ENCODE assay signal across 1 cellular context in the genomic region with DNA sequence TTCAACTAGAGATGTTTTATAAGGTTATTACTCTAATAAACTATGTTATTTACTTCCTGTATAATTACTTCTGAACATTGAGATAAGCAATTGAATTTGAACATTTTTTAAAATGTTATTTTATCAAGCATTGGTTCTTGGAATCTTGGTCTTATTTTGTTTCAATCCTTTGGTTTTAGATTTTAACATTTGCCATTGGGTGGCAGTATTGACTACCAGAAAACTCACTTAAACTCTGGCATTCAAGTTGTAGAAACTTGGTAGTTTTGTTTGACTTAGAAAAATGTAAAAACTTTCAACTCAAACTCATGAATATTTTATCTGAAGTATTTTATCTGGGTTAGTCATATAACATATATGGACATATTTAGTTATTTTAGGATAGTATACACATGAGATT.
TF ChIP-seq lines count a peak whose summit lies in the region.

No MANE protein-coding gene starts in this region.

TF ChIP-seq in WTC11, 78 proteins besides CTCF, POLR2A, EP300 and RAD21 (continued from another document):
- TF ChIP-seq, protein P1, sequence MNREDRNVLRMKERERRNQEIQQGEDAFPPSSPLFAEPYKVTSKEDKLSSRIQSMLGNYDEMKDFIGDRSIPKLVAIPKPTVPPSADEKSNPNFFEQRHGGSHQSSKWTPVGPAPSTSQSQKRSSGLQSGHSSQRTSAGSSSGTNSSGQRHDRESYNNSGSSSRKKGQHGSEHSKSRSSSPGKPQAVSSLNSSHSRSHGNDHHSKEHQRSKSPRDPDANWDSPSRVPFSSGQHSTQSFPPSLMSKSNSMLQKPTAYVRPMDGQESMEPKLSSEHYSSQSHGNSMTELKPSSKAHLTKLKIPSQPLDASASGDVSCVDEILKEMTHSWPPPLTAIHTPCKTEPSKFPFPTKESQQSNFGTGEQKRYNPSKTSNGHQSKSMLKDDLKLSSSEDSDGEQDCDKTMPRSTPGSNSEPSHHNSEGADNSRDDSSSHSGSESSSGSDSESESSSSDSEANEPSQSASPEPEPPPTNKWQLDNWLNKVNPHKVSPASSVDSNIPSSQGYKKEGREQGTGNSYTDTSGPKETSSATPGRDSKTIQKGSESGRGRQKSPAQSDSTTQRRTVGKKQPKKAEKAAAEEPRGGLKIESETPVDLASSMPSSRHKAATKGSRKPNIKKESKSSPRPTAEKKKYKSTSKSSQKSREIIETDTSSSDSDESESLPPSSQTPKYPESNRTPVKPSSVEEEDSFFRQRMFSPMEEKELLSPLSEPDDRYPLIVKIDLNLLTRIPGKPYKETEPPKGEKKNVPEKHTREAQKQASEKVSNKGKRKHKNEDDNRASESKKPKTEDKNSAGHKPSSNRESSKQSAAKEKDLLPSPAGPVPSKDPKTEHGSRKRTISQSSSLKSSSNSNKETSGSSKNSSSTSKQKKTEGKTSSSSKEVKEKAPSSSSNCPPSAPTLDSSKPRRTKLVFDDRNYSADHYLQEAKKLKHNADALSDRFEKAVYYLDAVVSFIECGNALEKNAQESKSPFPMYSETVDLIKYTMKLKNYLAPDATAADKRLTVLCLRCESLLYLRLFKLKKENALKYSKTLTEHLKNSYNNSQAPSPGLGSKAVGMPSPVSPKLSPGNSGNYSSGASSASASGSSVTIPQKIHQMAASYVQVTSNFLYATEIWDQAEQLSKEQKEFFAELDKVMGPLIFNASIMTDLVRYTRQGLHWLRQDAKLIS (CRISPR knock-in tag; IDR thresholded peaks at IDR 0.05; ENCODE audit: borderline replicate concordance) = no peak
- TF ChIP-seq, protein P2, sequence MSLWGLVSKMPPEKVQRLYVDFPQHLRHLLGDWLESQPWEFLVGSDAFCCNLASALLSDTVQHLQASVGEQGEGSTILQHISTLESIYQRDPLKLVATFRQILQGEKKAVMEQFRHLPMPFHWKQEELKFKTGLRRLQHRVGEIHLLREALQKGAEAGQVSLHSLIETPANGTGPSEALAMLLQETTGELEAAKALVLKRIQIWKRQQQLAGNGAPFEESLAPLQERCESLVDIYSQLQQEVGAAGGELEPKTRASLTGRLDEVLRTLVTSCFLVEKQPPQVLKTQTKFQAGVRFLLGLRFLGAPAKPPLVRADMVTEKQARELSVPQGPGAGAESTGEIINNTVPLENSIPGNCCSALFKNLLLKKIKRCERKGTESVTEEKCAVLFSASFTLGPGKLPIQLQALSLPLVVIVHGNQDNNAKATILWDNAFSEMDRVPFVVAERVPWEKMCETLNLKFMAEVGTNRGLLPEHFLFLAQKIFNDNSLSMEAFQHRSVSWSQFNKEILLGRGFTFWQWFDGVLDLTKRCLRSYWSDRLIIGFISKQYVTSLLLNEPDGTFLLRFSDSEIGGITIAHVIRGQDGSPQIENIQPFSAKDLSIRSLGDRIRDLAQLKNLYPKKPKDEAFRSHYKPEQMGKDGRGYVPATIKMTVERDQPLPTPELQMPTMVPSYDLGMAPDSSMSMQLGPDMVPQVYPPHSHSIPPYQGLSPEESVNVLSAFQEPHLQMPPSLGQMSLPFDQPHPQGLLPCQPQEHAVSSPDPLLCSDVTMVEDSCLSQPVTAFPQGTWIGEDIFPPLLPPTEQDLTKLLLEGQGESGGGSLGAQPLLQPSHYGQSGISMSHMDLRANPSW (CRISPR knock-in tag; conservative IDR thresholded peaks at IDR 0.05; ENCODE audit: low read depth) = no peak
- TF ChIP-seq, protein P3, sequence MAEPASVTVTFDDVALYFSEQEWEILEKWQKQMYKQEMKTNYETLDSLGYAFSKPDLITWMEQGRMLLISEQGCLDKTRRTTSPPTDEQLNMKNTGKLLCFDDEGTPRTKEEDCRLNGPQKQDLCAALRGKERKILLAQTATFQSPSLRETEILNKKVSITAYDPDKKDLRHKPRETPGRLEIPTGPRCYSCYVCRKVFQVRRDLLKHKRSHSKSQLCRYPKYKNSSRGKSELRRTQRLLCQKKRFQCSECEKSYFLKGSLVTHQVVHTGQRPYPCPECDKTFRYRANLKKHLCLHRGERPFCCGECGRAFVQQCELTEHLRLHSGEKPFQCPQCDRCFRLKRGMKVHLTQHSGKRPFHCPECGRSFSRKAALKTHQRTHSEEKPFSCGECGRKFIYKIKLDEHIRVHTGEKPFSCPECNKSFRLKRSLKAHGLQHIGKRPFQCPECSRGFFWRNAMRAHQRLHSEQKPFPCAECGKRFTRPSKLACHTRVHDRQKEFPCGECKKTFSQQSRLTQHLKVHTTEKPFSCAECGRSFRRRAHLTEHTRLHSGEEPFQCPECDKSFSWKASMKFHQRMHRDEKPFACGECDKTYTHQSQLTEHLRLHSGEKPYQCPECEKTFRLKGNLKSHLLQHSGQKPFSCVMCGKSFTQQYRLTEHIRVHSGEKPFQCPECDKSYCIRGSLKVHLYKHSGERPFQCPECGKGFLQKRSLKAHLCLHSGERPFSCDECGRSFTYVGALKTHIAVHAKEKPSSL (CRISPR knock-in tag; conservative IDR thresholded peaks at IDR 0.05) = no peak
- TF ChIP-seq GTF2I (CRISPR knock-in tag; conservative IDR thresholded peaks at IDR 0.05) = no peak
- no peak for TF ChIP-seq ZNF232 (CRISPR knock-in tag; IDR thresholded peaks at IDR 0.05)
- TF ChIP-seq NFE2L1 (CRISPR knock-in tag; IDR thresholded peaks at IDR 0.05) = no peak
- TF ChIP-seq CREM (CRISPR knock-in tag; IDR thresholded peaks at IDR 0.05) = no peak
